ENCODE assay signal across 18 cellular contexts in genomic region chr1:3054474-3054873, GRCh38. TPM values are rescaled to one million over a fixed set of nuclear protein-coding genes. Genes with fewer than 3 reads are reported as not detected.
DNase-seq lines count a peak whose midpoint lies in the region; ATAC-seq and TF ChIP-seq lines count a peak whose summit lies in the region.
"Had no signal": no experiment of that assay in that cellular context is flagged by ENCODE, and none has a peak within 500 bp of the region (broad histone marks: within the 10 kb centered on the region; RNA-seq: fewer than 3 reads in every experiment).

No MANE protein-coding gene starts in this region.

- H3K27me3 ChIP-seq in H7 (ENCODE audit: control insufficient read depth, insufficient read depth, low read length) (no peaks in the 10 kb centered on the region; the same call in 1 of the 2 replicates), HCT116 (ENCODE audit: insufficient read depth, low read length) (peaks cover 9% of the 10 kb centered on the region; the same call in 1 of the 2 replicates)
- H3K27me3 ChIP-seq: SJSA1 had no signal

- in situ Hi-C loops in GM13976 (cut with MboI; ENCODE audit: low sequenced_read_pairs, unreplicated experiment), result no loop called here

- TF ChIP-seq CTCF in HCT116 (IDR thresholded peaks at IDR 0.05 in 2 of 3, conservative IDR thresholded peaks at IDR 0.05 in 1 of 3; ENCODE audit: borderline replicate concordance in 1 of 3, insufficient read depth in 1 of 3, low read depth in 2 of 3, low read length in 2 of 3) (no peak), GM13976 (IDR thresholded peaks at IDR 0.05; ENCODE audit: borderline replicate concordance, control extremely low read depth, extremely low read depth, insufficient read depth, missing control alignments) (no peak)

- no peak overlapping the region for H3K4me2 ChIP-seq in HCT116 (ENCODE audit: low read length)

- H3K36me3 ChIP-seq in H7 (replicated peaks; ENCODE audit: control insufficient read depth, insufficient read depth, low read length) (no peaks in the 10 kb centered on the region), HCT116 (ENCODE audit: control insufficient read depth in 1 of 2, insufficient read depth in 2 of 2, low read length in 2 of 2) (no peaks in the 10 kb centered on the region)
- H3K36me3 ChIP-seq: SJSA1 had no signal

- no peaks in the 10 kb centered on the region for H3K79me2 ChIP-seq in HCT116 (ENCODE audit: insufficient read depth, low read length)

- TF ChIP-seq POLR2A in HCT116 (IDR thresholded peaks at IDR 0.05; ENCODE audit: borderline replicate concordance, extremely low read depth, insufficient read depth, insufficient read length), result no peak

- ATAC-seq in HCT116 (no peak), esophagus mucosa (no peak)

- DNase-seq in H7 (peak; percentile 10), HCT116 (ENCODE audit: low read depth, low spot score) (no peak), ecto neural progenitor cell (ENCODE audit: low spot score) (peak; percentile 40), posterior vena cava (ENCODE audit: low spot score) (peak; percentile 48), GM13976 (ENCODE audit: low spot score) (no peak), foreskin melanocyte (no peak)
- DNase-seq: DMS 273 treated with DMSO at 0.1 percent for 48 hours, NCI-H1417, NCI-H2029, NCI-H2171 treated with DMSO at 0.1 percent for 48 hours, NCI-H510A treated with DMSO at 0.1 percent for 48 hours, RPMI8226 had no signal

- TF ChIP-seq RAD21 in HCT116 (IDR thresholded peaks at IDR 0.05; ENCODE audit: low read depth), result no peak

- no peak overlapping the region for H3K27ac ChIP-seq in HCT116 (ENCODE audit: low read depth, low read length)
- H3K27ac ChIP-seq: SJSA1 had no signal

- POLR2A ChIA-PET in HCT116 (lab: Charles Lee), result no interaction called here

- H3K4me1 ChIP-seq in HCT116 (ENCODE audit: control insufficient read depth in 1 of 2, insufficient read depth in 2 of 2, low read length in 2 of 2), result no peaks in the 10 kb centered on the region
- H3K4me1 ChIP-seq: SJSA1 had no signal

- CTCF ChIA-PET in HCT116 (lab: Charles Lee), result no interaction called here

- BruUV-seq in HCT116 (replicated peaks; lab: Mats Ljungman, UMichigan), result no TSS peak

- RAD21 ChIA-PET in HCT116 (lab: Charles Lee; ENCODE audit: low non-redundant PET in 1 of 2, low total read pairs in 2 of 2, uncharacterized antibody in 2 of 2, unreplicated experiment in 2 of 2), result no interaction called here

- no peak overlapping the region for H3K4me3 ChIP-seq in H7 (ENCODE audit: insufficient read depth, low read depth, low read length)
- H3K4me3 ChIP-seq in HCT116 (replicated peaks in 1 of 2; ENCODE audit: low read depth in 1 of 2, low read length in 2 of 2), result no peak overlapping the region
- H3K4me3 ChIP-seq: SJSA1 had no signal

- H3K9ac ChIP-seq in HCT116 (ENCODE audit: low read length), result no peak overlapping the region

- no peaks in the 10 kb centered on the region for H3K9me2 ChIP-seq in HCT116 (ENCODE audit: insufficient read depth)

- no peaks in the 10 kb centered on the region for H4K20me1 ChIP-seq in HCT116 (ENCODE audit: insufficient read depth)

- intact Hi-C loops in HCT116 (cut with micrococcal nuclease) (no loop called here), posterior vena cava (cut with DNase I) (loop anchor here (1.0 to 10.0 kb wide), 2 partner anchors 42 to 140 kb away; no protein-coding TSS in a partner anchor)

- H2AFZ ChIP-seq in HCT116 (ENCODE audit: low read depth, low read length, poor library complexity, severe bottlenecking), result no peak overlapping the region

- no peaks in the 10 kb centered on the region for H3K9me3 ChIP-seq in HCT116 (ENCODE audit: control insufficient read depth in 1 of 2, insufficient read depth in 1 of 2, low read depth in 1 of 2, low read length in 2 of 2)
- H3K9me3 ChIP-seq: SJSA1 had no signal

TF ChIP-seq in HCT116, 20 proteins besides CTCF, POLR2A, EP300 and RAD21:
- TF ChIP-seq SIN3A (IDR thresholded peaks at IDR 0.05; ENCODE audit: low read depth) (no peak), POLR2AphosphoS5 (IDR thresholded peaks at IDR 0.05; ENCODE audit: low read depth, low read length) (no peak), MAX (IDR thresholded peaks at IDR 0.05) (0 out of 2 replicates have a peak, but pooled peaks have one; percentile 22), ZFX (IDR thresholded peaks at IDR 0.05) (no peak), ATF3 (IDR thresholded peaks at IDR 0.05) (no peak), EGR1 (IDR thresholded peaks at IDR 0.05; ENCODE audit: low read depth) (no peak), FOSL1 (IDR thresholded peaks at IDR 0.05; ENCODE audit: low read depth) (no peak), SRF (IDR thresholded peaks at IDR 0.05; ENCODE audit: low read depth) (no peak), SP1 (IDR thresholded peaks at IDR 0.05; ENCODE audit: low read depth) (no peak)

RNA-seq across cellular contexts. Expression of gene PRDM16, which starts 14.5 kb away (rescaled TPM):
- 0.69 and 1.1 TPM in 2 replicates for total RNA-seq in H7 (2014; rRNA removed; shearing (Covaris generic))
- total RNA-seq in HCT116 (2021; ENCODE audit: unreplicated experiment) (6.1 TPM), posterior vena cava (10 to 100 TPM; 15.8 to 21.1 TPM), esophagus mucosa (0.44 TPM)
- polyA plus RNA-seq in HCT116 (2012), result 3.7 and 4.4 TPM in 2 replicates
- polyA plus RNA-seq: IgD-negative memory B cell had no signal

RNA-seq across cellular contexts. Expression of gene ACTRT2, which starts 33.2 kb away (rescaled TPM):
- total RNA-seq in H7 (2014; rRNA removed; shearing (Covaris generic)), result 0.21 TPM in 1 of 2 replicates, not detected in the other
- total RNA-seq in HCT116 (2021; ENCODE audit: unreplicated experiment) (not detected), posterior vena cava (not detected), esophagus mucosa (not detected)
- not detected in 2 replicates for polyA plus RNA-seq in HCT116 (2012)
- total RNA-seq: Daoy, SJSA1 had no signal
- polyA plus RNA-seq: AG04450, BJ, IgD-negative memory B cell had no signal

Comparison
In these comparisons a context has a peak if more than half of its experiments do, and no peak if none do; other contexts are left out.
1. DNase-seq: peak in H7 (single experiment), ecto neural progenitor cell (single experiment) and posterior vena cava (single experiment); none in HCT116 (single experiment), GM13976 (single experiment) and foreskin melanocyte (single experiment).